Comparison of ENCODE assay signal across 9 cellular contexts in the genomic region with DNA sequence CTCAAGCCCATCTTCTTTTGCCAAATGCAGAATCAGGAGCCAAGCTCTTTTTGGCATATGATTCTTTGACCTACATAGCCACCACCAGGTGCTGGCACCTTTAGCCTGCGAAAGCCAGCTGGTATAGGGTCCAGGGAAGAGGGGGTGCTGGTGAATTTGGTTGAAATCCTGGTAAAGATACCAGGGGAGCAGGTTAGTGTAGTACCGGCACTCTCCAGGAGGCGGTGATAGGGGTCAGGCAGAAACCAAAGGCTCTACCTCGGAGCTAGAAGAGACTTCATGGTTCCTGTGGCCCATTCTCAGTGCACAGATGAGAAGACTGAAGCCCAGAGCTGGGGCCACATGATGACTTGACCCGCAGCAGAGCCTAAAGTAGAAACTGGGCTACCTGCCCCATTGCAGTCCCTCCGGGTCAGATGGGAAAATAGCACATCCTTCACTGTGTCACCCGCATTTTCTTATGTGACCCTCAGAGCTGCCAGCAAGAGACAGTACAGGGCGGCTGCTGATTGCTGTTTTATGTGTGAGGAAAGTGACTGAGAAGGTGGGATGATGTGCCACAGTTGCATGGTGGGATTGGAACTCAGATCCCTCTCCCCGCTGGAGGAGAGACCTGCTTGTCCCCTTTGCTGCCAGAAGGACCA. TPM values are rescaled to one million over a fixed set of nuclear protein-coding genes. Genes with fewer than 3 reads are reported as not detected.
DNase-seq lines count a peak whose midpoint lies in the region; ATAC-seq and TF ChIP-seq lines count a peak whose summit lies in the region.
"Had no signal": no experiment of that assay in that cellular context is flagged by ENCODE, and none has a peak within 500 bp of the region (broad histone marks: within the 10 kb centered on the region; RNA-seq: fewer than 3 reads in every experiment).

No MANE protein-coding gene starts in this region.

- no peaks in the 10 kb centered on the region for H3K36me3 Mint-ChIP-seq in HFFc6 (ENCODE audit: low read depth)
- peaks cover 43% of the 10 kb centered on the region for H3K36me3 Mint-ChIP-seq in activated naive CD8-positive, alpha-beta T cell treated with anti-CD3 and anti-CD28 coated beads, Interleukin-2, amount 50 U/mL, for 24 hours (ENCODE audit: low read depth)

- TF ChIP-seq CTCF in HFFc6 (IDR thresholded peaks at IDR 0.05): peak; percentile 93

- no peaks in the 10 kb centered on the region; the same call in 1 of the 2 replicates for H3K4me1 ChIP-seq in iPS DF 6.9 (ENCODE audit: control insufficient read depth, insufficient read depth, low read length)

- no peak overlapping the region for H3K4me3 Mint-ChIP-seq in HFFc6
- H3K4me3 Mint-ChIP-seq in activated naive CD8-positive, alpha-beta T cell treated with anti-CD3 and anti-CD28 coated beads, Interleukin-2, amount 50 U/mL, for 24 hours: no peak overlapping the region

- H3K27ac ChIP-seq in iPS DF 6.9 (ENCODE audit: low read length): no peak overlapping the region

- H3K36me3 ChIP-seq in iPS DF 6.9 (ENCODE audit: control insufficient read depth, insufficient read depth, low read length): peaks cover 4% of the 10 kb centered on the region; the same call in 1 of the 2 replicates

- ATAC-seq in activated naive CD8-positive, alpha-beta T cell treated with anti-CD3 and anti-CD28 coated beads, Interleukin-2, amount 50 U/mL, for 24 hours: no peak

- no peaks in the 10 kb centered on the region for H3K9me3 ChIP-seq in iPS DF 6.9 (ENCODE audit: control insufficient read depth, insufficient read depth, low read length)

- WGBS in iPS DF 6.9 (ENCODE audit: insufficient coverage, insufficient read length): no CpG with 5 or more reads among the region's 9 CpGs

- H3K27me3 Mint-ChIP-seq in HFFc6 (ENCODE audit: insufficient read depth): no peaks in the 10 kb centered on the region; the same call in none of the 2 replicates
- H3K27me3 Mint-ChIP-seq in activated naive CD8-positive, alpha-beta T cell treated with anti-CD3 and anti-CD28 coated beads, Interleukin-2, amount 50 U/mL, for 24 hours: no peaks in the 10 kb centered on the region

- H3K27me3 ChIP-seq in iPS DF 6.9 (ENCODE audit: control insufficient read depth, insufficient read depth, low read length): no peaks in the 10 kb centered on the region

- H3K27ac Mint-ChIP-seq in HFFc6: peak overlapping the region; percentile 21; the same call in 1 of the 2 replicates
- H3K27ac Mint-ChIP-seq in activated naive CD8-positive, alpha-beta T cell treated with anti-CD3 and anti-CD28 coated beads, Interleukin-2, amount 50 U/mL, for 24 hours: peak overlapping the region; percentile 5

- DNase-seq in COLO668 (lab: John Stamatoyannopoulos, UW; ENCODE audit: unreplicated experiment) (peak; percentile 50), HFFc6 (peak; percentile 37), T follicular helper cell (ENCODE audit: low read depth) (peak; percentile 58), iPS DF 6.9 (ENCODE audit: low read depth, low spot score) (peak; percentile 27), NCI-H2029 (lab: John Stamatoyannopoulos, UW) (no peak), globus pallidus (ENCODE audit: low spot score) (no peak)
- DNase-seq in activated naive CD8-positive, alpha-beta T cell treated with anti-CD3 and anti-CD28 coated beads, Interleukin-2, amount 50 U/mL, for 24 hours: peak; percentile 90
- peak; percentile 87 for DNase-seq in stimulated activated CD4-positive, alpha-beta T cell treated with anti-CD3 and anti-CD28 coated beads, Interleukin-4, amount 100 ng/mL, for 24 hours

- no peak overlapping the region for H3K4me3 ChIP-seq in iPS DF 6.9 (ENCODE audit: low read length)

- H3K4me1 Mint-ChIP-seq in HFFc6 (ENCODE audit: low read depth): peaks cover 36% of the 10 kb centered on the region
- H3K4me1 Mint-ChIP-seq in activated naive CD8-positive, alpha-beta T cell treated with anti-CD3 and anti-CD28 coated beads, Interleukin-2, amount 50 U/mL, for 24 hours: peaks cover 61% of the 10 kb centered on the region

- no peaks in the 10 kb centered on the region for H3K9me3 Mint-ChIP-seq in HFFc6
- H3K9me3 Mint-ChIP-seq in activated naive CD8-positive, alpha-beta T cell treated with anti-CD3 and anti-CD28 coated beads, Interleukin-2, amount 50 U/mL, for 24 hours: no peaks in the 10 kb centered on the region

RNA-seq across cellular contexts. Expression of a gene that starts 36.0 kb away (rescaled TPM):
- total RNA-seq in HFFc6 (2021; fragmentation: NEBNext Ultra II Directional; extraction: Animal tissue kit (Norgen Biotek cat#: 25700)): not detected
- total RNA-seq: subcutaneous adipose tissue had no signal

RNA-seq across cellular contexts. Expression of a gene that starts 37.7 kb away (rescaled TPM):
- not detected for total RNA-seq in HFFc6 (2021; fragmentation: NEBNext Ultra II Directional; extraction: Animal tissue kit (Norgen Biotek cat#: 25700))

RNA-seq across cellular contexts. Expression of a gene that starts 49.9 kb away (rescaled TPM):
- total RNA-seq in HFFc6 (2021; fragmentation: NEBNext Ultra II Directional; extraction: Animal tissue kit (Norgen Biotek cat#: 25700)): 10 to 100 TPM; 80.0 to 89.1 (median 86.0) TPM

Comparison
In these comparisons a context has a peak if more than half of its experiments do, and no peak if none do; other contexts are left out.
1. DNase-seq: peak in COLO668 (single experiment), HFFc6 (single experiment), T follicular helper cell (single experiment), activated naive CD8-positive, alpha-beta T cell treated with anti-CD3 and anti-CD28 coated beads, Interleukin-2, amount 50 U/mL, for 24 hours (single experiment), iPS DF 6.9 (single experiment) and stimulated activated CD4-positive, alpha-beta T cell treated with anti-CD3 and anti-CD28 coated beads, Interleukin-4, amount 100 ng/mL, for 24 hours (single experiment); none in NCI-H2029 (single experiment) and globus pallidus (single experiment).